In the genomic region with DNA sequence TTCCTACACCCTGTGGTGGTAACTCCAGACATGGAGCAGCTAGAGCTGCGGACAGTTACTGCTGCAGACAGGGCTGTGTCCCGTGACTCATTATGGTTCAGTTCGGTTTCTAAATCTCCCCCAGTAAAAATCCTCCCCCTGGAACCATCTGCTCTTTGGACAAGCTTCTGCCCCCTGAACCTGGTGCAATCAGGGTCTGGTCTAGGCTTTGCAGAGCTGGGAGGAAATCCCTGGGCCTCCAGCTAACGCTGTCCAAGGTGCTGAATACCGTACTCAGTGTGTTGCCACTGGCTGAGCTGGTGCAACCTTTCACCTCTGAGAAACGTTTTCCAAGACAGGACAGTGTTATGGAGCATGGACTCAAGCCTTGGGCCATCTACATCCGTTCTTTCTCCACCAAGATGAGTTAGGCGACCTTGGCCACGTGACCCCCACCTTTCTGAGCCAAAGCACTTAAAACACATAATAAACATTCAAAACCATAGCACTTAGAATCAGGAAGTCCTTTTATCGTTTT, we compare ENCODE assay signal across 1 cellular context.
TF ChIP-seq lines count a peak whose summit lies in the region.

No MANE protein-coding gene starts in this region.

TF ChIP-seq in HepG2, 621 proteins besides CTCF, POLR2A, EP300 and RAD21 (continued from another document):
- TF ChIP-seq, protein P1, sequence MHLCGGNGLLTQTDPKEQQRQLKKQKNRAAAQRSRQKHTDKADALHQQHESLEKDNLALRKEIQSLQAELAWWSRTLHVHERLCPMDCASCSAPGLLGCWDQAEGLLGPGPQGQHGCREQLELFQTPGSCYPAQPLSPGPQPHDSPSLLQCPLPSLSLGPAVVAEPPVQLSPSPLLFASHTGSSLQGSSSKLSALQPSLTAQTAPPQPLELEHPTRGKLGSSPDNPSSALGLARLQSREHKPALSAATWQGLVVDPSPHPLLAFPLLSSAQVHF (CRISPR knock-in tag; IDR thresholded peaks at IDR 0.05): peak; percentile 94
- TF ChIP-seq ZNF230 (CRISPR knock-in tag; IDR thresholded peaks at IDR 0.05): peak; percentile 76
- no peak for TF ChIP-seq SMARCE1 (IDR thresholded peaks at IDR 0.05; ENCODE audit: borderline replicate concordance)
- TF ChIP-seq TARDBP (CRISPR knock-in tag; IDR thresholded peaks at IDR 0.05): peak; percentile 67; the same call in 1 of the 2 replicates
- TF ChIP-seq HDAC2 (CRISPR knock-in tag; IDR thresholded peaks at IDR 0.05): peak; percentile 95
- TF ChIP-seq, protein P2, sequence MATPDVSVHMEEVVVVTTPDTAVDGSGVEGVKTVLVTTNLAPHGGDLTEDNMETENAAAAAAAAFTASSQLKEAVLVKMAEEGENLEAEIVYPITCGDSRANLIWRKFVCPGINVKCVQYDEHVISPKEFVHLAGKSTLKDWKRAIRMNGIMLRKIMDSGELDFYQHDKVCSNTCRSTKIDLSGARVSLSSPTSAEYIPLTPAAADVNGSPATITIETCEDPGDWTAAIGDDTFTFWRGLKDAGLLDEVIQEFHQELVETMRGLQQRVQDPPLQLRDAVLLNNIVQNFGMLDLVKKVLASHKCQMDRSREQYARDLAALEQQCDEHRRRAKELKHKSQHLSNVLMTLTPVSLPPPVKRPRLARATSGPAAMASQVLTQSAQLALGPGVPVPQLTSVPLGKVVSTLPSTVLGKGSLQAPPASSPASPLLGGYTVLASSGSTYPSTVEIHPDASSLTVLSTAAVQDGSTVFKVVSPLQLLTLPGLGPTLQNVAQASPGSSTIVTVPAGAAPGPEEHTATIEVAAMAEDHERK (CRISPR knock-in tag; IDR thresholded peaks at IDR 0.05; ENCODE audit: low read depth): no peak
- no peak for TF ChIP-seq SOX6 (IDR thresholded peaks at IDR 0.05)
- no peak for TF ChIP-seq SOX6 (CRISPR knock-in tag; IDR thresholded peaks at IDR 0.05)
- no peak; the same call in 1 of the 2 replicates for TF ChIP-seq ZNF747 (CRISPR knock-in tag; IDR thresholded peaks at IDR 0.05; ENCODE audit: borderline replicate concordance)
- no peak for TF ChIP-seq NAIF1 (CRISPR knock-in tag; IDR thresholded peaks at IDR 0.05; ENCODE audit: borderline replicate concordance)
- TF ChIP-seq, protein P3, sequence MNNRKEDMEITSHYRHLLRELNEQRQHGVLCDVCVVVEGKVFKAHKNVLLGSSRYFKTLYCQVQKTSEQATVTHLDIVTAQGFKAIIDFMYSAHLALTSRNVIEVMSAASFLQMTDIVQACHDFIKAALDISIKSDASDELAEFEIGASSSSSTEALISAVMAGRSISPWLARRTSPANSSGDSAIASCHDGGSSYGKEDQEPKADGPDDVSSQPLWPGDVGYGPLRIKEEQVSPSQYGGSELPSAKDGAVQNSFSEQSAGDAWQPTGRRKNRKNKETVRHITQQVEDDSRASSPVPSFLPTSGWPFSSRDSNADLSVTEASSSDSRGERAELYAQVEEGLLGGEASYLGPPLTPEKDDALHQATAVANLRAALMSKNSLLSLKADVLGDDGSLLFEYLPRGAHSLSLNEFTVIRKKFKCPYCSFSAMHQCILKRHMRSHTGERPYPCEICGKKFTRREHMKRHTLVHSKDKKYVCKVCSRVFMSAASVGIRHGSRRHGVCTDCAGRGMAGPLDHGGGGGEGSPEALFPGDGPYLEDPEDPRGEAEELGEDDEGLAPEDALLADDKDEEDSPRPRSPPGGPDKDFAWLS (CRISPR knock-in tag; IDR thresholded peaks at IDR 0.05; ENCODE audit: borderline replicate concordance): no peak
- TF ChIP-seq ZFP36L2 (CRISPR knock-in tag; IDR thresholded peaks at IDR 0.05): peak; percentile 94
- TF ChIP-seq, protein P4, sequence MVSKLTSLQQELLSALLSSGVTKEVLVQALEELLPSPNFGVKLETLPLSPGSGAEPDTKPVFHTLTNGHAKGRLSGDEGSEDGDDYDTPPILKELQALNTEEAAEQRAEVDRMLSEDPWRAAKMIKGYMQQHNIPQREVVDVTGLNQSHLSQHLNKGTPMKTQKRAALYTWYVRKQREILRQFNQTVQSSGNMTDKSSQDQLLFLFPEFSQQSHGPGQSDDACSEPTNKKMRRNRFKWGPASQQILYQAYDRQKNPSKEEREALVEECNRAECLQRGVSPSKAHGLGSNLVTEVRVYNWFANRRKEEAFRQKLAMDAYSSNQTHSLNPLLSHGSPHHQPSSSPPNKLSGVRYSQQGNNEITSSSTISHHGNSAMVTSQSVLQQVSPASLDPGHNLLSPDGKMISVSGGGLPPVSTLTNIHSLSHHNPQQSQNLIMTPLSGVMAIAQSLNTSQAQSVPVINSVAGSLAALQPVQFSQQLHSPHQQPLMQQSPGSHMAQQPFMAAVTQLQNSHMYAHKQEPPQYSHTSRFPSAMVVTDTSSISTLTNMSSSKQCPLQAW (CRISPR knock-in tag; IDR thresholded peaks at IDR 0.05): peak; percentile 68
- peak; percentile 99 for TF ChIP-seq ZFP37 (CRISPR knock-in tag; IDR thresholded peaks at IDR 0.05; ENCODE audit: borderline replicate concordance)
- TF ChIP-seq MIXL1 (CRISPR knock-in tag; IDR thresholded peaks at IDR 0.05): peak; percentile 93; the same call in 1 of the 2 replicates
- no peak for TF ChIP-seq RNF2 (conservative IDR thresholded peaks at IDR 0.05; ENCODE audit: low read depth)
- TF ChIP-seq NR2F6 (IDR thresholded peaks at IDR 0.05): peak; percentile 63
- TF ChIP-seq NR2F6 (CRISPR knock-in tag; IDR thresholded peaks at IDR 0.05): peak; percentile 85
- peak; percentile 66 for TF ChIP-seq THAP11 (CRISPR knock-in tag; IDR thresholded peaks at IDR 0.05)
- TF ChIP-seq, protein P5, sequence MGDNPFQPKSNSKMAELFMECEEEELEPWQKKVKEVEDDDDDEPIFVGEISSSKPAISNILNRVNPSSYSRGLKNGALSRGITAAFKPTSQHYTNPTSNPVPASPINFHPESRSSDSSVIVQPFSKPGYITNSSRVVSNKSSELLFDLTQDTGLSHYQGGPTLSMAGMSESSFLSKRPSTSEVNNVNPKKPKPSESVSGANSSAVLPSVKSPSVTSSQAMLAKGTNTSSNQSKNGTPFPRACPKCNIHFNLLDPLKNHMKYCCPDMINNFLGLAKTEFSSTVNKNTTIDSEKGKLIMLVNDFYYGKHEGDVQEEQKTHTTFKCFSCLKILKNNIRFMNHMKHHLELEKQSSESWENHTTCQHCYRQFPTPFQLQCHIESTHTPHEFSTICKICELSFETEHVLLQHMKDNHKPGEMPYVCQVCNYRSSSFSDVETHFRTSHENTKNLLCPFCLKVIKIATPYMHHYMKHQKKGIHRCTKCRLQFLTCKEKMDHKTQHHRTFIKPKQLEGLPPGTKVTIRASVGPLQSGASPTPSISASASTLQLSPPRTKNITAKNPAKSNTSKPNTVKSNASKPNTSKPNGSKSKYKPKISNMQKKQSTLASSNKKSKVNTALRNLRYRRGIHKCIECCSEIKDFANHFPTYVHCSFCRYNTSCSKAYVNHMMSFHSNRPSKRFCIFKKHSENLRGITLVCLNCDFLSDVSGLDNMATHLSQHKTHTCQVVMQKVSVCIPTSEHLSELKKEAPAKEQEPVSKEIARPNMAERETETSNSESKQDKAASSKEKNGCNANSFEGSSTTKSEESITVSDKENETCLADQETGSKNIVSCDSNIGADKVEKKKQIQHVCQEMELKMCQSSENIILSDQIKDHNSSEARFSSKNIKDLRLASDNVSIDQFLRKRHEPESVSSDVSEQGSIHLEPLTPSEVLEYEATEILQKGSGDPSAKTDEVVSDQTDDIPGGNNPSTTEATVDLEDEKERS (CRISPR knock-in tag; IDR thresholded peaks at IDR 0.05): peak; percentile 47; the same call in 1 of the 2 replicates
- TF ChIP-seq ZNF883 (CRISPR knock-in tag; IDR thresholded peaks at IDR 0.05; ENCODE audit: not compliant biosample characterization): peak; percentile 88
- TF ChIP-seq ZNF891 (CRISPR knock-in tag; IDR thresholded peaks at IDR 0.05): peak; percentile 81
- peak; percentile 92 for TF ChIP-seq PPARG (CRISPR knock-in tag; conservative IDR thresholded peaks at IDR 0.05)
- no peak for TF ChIP-seq ZNF20 (CRISPR knock-in tag; IDR thresholded peaks at IDR 0.05)
- no peak for TF ChIP-seq ZNF496 (CRISPR knock-in tag; IDR thresholded peaks at IDR 0.05; ENCODE audit: insufficient replicate concordance)
- TF ChIP-seq, protein P6, sequence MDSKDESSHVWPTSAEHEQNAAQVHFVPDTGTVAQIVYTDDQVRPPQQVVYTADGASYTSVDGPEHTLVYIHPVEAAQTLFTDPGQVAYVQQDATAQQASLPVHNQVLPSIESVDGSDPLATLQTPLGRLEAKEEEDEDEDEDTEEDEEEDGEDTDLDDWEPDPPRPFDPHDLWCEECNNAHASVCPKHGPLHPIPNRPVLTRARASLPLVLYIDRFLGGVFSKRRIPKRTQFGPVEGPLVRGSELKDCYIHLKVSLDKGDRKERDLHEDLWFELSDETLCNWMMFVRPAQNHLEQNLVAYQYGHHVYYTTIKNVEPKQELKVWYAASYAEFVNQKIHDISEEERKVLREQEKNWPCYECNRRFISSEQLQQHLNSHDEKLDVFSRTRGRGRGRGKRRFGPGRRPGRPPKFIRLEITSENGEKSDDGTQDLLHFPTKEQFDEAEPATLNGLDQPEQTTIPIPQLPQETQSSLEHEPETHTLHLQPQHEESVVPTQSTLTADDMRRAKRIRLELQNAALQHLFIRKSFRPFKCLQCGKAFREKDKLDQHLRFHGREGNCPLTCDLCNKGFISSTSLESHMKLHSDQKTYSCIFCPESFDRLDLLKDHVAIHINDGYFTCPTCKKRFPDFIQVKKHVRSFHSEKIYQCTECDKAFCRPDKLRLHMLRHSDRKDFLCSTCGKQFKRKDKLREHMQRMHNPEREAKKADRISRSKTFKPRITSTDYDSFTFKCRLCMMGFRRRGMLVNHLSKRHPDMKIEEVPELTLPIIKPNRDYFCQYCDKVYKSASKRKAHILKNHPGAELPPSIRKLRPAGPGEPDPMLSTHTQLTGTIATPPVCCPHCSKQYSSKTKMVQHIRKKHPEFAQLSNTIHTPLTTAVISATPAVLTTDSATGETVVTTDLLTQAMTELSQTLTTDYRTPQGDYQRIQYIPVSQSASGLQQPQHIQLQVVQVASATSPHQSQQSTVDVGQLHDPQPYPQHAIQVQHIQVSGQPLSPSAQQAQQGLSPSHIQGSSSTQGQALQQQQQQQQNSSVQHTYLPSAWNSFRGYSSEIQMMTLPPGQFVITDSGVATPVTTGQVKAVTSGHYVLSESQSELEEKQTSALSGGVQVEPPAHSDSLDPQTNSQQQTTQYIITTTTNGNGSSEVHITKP (CRISPR knock-in tag; IDR thresholded peaks at IDR 0.05; ENCODE audit: low read depth): peak; percentile 75; the same call in 1 of the 2 replicates
- peak; percentile 88; the same call in 1 of the 2 replicates for TF ChIP-seq ATF7-NPFF (CRISPR knock-in tag; IDR thresholded peaks at IDR 0.05; ENCODE audit: low read depth)
- TF ChIP-seq, protein P7, sequence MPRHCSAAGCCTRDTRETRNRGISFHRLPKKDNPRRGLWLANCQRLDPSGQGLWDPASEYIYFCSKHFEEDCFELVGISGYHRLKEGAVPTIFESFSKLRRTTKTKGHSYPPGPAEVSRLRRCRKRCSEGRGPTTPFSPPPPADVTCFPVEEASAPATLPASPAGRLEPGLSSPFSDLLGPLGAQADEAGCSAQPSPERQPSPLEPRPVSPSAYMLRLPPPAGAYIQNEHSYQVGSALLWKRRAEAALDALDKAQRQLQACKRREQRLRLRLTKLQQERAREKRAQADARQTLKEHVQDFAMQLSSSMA (CRISPR knock-in tag; IDR thresholded peaks at IDR 0.05): peak; percentile 76; the same call in 1 of the 2 replicates
- TF ChIP-seq ZNF34 (CRISPR knock-in tag; IDR thresholded peaks at IDR 0.05; ENCODE audit: borderline replicate concordance): no peak
- TF ChIP-seq PHF20 (CRISPR knock-in tag; IDR thresholded peaks at IDR 0.05): peak; percentile 70
- TF ChIP-seq SP5 (CRISPR knock-in tag; IDR thresholded peaks at IDR 0.05; ENCODE audit: borderline replicate concordance, low read depth): no peak; the same call in 1 of the 2 replicates
- peak; percentile 66; the same call in 1 of the 2 replicates for TF ChIP-seq ZNF746 (CRISPR knock-in tag; IDR thresholded peaks at IDR 0.05)
